ENCODE assay signal across 27 cellular contexts in the genomic region with DNA sequence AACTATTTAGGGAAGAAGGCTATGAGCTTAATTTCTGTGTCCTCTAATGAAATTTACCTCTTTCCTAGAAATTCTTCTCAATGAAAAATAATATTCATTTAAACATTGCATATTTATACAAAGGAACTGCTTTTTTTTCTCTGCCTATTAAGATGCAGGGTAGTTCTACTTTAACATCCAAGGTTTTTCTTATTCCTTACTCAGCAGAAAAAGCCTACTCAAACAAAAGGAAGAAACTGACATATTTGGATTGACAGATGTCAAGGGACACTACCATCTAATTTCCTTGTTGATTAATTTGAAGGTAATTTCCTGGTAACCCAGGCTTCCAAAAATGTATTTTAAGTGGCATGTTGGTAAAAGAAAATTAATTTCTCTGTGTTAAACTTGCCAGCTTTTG.
"Had no signal": no experiment of that assay in that cellular context is flagged by ENCODE, and none has a peak within 500 bp of the region (broad histone marks: within the 10 kb centered on the region; RNA-seq: fewer than 3 reads in every experiment).

No MANE protein-coding gene starts in this region.

- H3K9me3 Mint-ChIP-seq: dendritic cell treated with granulocyte-macrophage colony-stimulating factor and Interleukin-4, amounts not matched to agents 40 ng/mL and 50 ng/mL, for 4 days; endodermal cell had no signal

- DNase-seq: colonic mucosa; cortex of kidney; effector CD8-positive, alpha-beta T cell; effector memory CD8-positive, alpha-beta T cell; endodermal cell; erythroblast; esophagus squamous epithelium; foreskin fibroblast; foreskin melanocyte; gastrocnemius medialis; glutamatergic neuron; head of caudate nucleus; heart right ventricle; hippocampal formation; left cardiac atrium; left lung; left ventricle myocardium superior; lower lobe of right lung; mesenchymal stem cell; mucosa of descending colon had no signal

- H3K27me3 ChIP-seq: colonic mucosa, esophagus squamous epithelium, heart right ventricle had no signal

- H3K27me3 Mint-ChIP-seq: dendritic cell treated with granulocyte-macrophage colony-stimulating factor and Interleukin-4, amounts not matched to agents 40 ng/mL and 50 ng/mL, for 4 days; effector memory CD8-positive, alpha-beta T cell had no signal

- ATAC-seq: effector memory CD8-positive, alpha-beta T cell; esophagus mucosa; gastrocnemius medialis; heart right ventricle; left cardiac atrium; left lung; left ventricle myocardium superior; lower lobe of right lung; mucosa of descending colon had no signal

- H3K4me3 Mint-ChIP-seq: dendritic cell treated with granulocyte-macrophage colony-stimulating factor and Interleukin-4, amounts not matched to agents 40 ng/mL and 50 ng/mL, for 4 days; effector memory CD8-positive, alpha-beta T cell; endodermal cell; mesothelial cell of epicardium had no signal

- H3K27ac ChIP-seq: colonic mucosa, epithelial cell of prostate, esophagus squamous epithelium, gastrocnemius medialis, heart right ventricle, left lung, lower lobe of right lung had no signal

- H3K36me3 ChIP-seq: colonic mucosa, esophagus squamous epithelium, gastrocnemius medialis, heart right ventricle, left lung, lower lobe of right lung had no signal

- FAIRE-seq: endometrium, islet of Langerhans, keratinocyte had no signal

- H3K4me1 ChIP-seq: colonic mucosa, esophagus squamous epithelium, gastrocnemius medialis, lower lobe of right lung had no signal

- H3K9me3 ChIP-seq: colonic mucosa, esophagus squamous epithelium, gastrocnemius medialis, heart right ventricle, left lung, lower lobe of right lung, mucosa of descending colon had no signal

- H3K27ac Mint-ChIP-seq: dendritic cell treated with granulocyte-macrophage colony-stimulating factor and Interleukin-4, amounts not matched to agents 40 ng/mL and 50 ng/mL, for 4 days; effector memory CD8-positive, alpha-beta T cell; endodermal cell; mesothelial cell of epicardium had no signal

- H3K4me3 ChIP-seq: colonic mucosa, esophagus squamous epithelium, gastrocnemius medialis, heart right ventricle, left lung, lower lobe of right lung, mucosa of descending colon had no signal
